ENCODE assay signal across 8 cellular contexts in genomic region chr2:11377915-11378649, GRCh38. TPM values are rescaled to one million over a fixed set of nuclear protein-coding genes. Genes with fewer than 3 reads are reported as not detected.
DNase-seq lines count a peak whose midpoint lies in the region; ATAC-seq and TF ChIP-seq lines count a peak whose summit lies in the region.

No MANE protein-coding gene starts in this region.

- H4K20me1 ChIP-seq in OCI-LY1 (ENCODE audit: insufficient read depth, low read length): no peaks in the 10 kb centered on the region

- H2AFZ ChIP-seq in OCI-LY1 (ENCODE audit: low read length): no peak overlapping the region

- in situ Hi-C loops in GM13977 (cut with MboI; ENCODE audit: low pct_unique_long_range_greater_than_20kb, low sequenced_read_pairs, unreplicated experiment): no loop called here

- H3K4me3 ChIP-seq in OCI-LY1 (ENCODE audit: low read depth, low read length, poor library complexity, severe bottlenecking) (no peak overlapping the region), mucosa of rectum (ENCODE audit: low read length in 2 of 2) (peak overlapping the region in 1 of 2 donors; percentile 38)

- H3K27me3 ChIP-seq in OCI-LY1 (ENCODE audit: insufficient read depth, low read length) (no peaks in the 10 kb centered on the region), mucosa of rectum (ENCODE audit: control insufficient read depth in 2 of 2, insufficient read depth in 2 of 2, low read length in 2 of 2) (no peaks in the 10 kb centered on the region)

- no peaks in the 10 kb centered on the region for H3F3A ChIP-seq in OCI-LY1 (ENCODE audit: insufficient read depth, low read length)

- H3K27ac ChIP-seq in OCI-LY1 (ENCODE audit: low read depth, low read length, poor library complexity, severe bottlenecking) (peak overlapping the region; percentile 79), mucosa of rectum (ENCODE audit: low read depth in 2 of 2, low read length in 2 of 2) (peak overlapping the region; percentile 59 to 64)

- no peaks in the 10 kb centered on the region for H3K9me2 ChIP-seq in OCI-LY1 (ENCODE audit: low read depth, low read length)

- TF ChIP-seq CTCF in GM13977 (IDR thresholded peaks at IDR 0.05; ENCODE audit: extremely low read depth, insufficient read depth, missing control alignments) (no peak), OCI-LY1 (IDR thresholded peaks at IDR 0.05; ENCODE audit: low read length) (no peak)

- peak overlapping the region; percentile 53 for H3K4me2 ChIP-seq in OCI-LY1 (ENCODE audit: low read length)

- H3K9ac ChIP-seq in OCI-LY1 (ENCODE audit: low read length) (peak overlapping the region; percentile 21; the same call in 1 of the 2 replicates), mucosa of rectum (ENCODE audit: low read depth in 1 of 2, low read length in 2 of 2) (peak overlapping the region; percentile 34 to 45)

- H3K9me3 ChIP-seq in OCI-LY1 (ENCODE audit: low read length) (no peaks in the 10 kb centered on the region), mucosa of rectum (ENCODE audit: control insufficient read depth in 2 of 2, low read length in 2 of 2) (no peaks in the 10 kb centered on the region)

- no peaks in the 10 kb centered on the region for H3K79me2 ChIP-seq in OCI-LY1 (ENCODE audit: insufficient read depth, low read length)

- H3K36me3 ChIP-seq in OCI-LY1 (ENCODE audit: insufficient read depth, low read length) (no peaks in the 10 kb centered on the region), mucosa of rectum (ENCODE audit: control insufficient read depth in 2 of 2, insufficient read depth in 2 of 2, low read length in 2 of 2) (no peaks in the 10 kb centered on the region)

- peak; percentile 86 for ATAC-seq in HG02588 (IDR thresholded peaks at IDR 0.05; ENCODE audit: unreplicated experiment)

- peak; percentile 76 for DNase-seq in GM13977 (ENCODE audit: low spot score)
- DNase-seq in dermis blood vessel endothelial cell: no peak
- DNase-seq in iPS-NIHi7 (ENCODE audit: extremely low spot score): no peak
- no peak for DNase-seq in activated CD4-positive, alpha-beta T cell treated with anti-CD3 and anti-CD28 coated beads, Interleukin-2, amount 50 U/mL, for 1 hour
- no peak for DNase-seq in effector CD4-positive, alpha-beta T cell

- H3K4me1 ChIP-seq in OCI-LY1 (ENCODE audit: insufficient read depth, low read length, severe bottlenecking): peaks cover 53% of the 10 kb centered on the region
- H3K4me1 ChIP-seq in mucosa of rectum (ENCODE audit: control insufficient read depth in 2 of 2, insufficient read depth in 2 of 2, low read length in 2 of 2): peaks cover 24 to 28% of the 10 kb centered on the region in 2 donors

RNA-seq across cellular contexts. Expression of gene ROCK2, which starts 33.6 kb away (rescaled TPM):
- 65.9 and 83.3 TPM in 2 replicates for total RNA-seq in dermis blood vessel endothelial cell
